1 cellular context compared by ENCODE assay signal in the genomic region with DNA sequence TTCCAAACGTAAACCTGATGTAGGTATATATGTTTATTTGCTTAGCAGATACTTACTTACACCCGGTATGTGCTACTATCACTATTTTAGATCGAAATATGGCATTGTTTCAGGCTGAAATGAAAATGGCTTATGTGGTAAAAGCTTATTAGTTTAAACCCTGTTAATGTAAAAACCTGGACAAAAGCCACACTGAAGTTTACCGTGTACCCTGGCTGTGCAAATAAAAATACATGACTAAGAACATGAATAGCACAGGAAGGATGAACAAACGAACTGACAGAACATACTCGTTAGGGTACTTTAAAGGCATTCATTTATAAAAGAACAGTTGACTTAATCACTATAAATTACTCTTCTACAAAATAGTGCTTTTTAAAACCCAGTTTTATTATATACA.
TF ChIP-seq lines count a peak whose summit lies in the region.

No MANE protein-coding gene starts in this region.

TF ChIP-seq in A549, 52 proteins besides CTCF, POLR2A, EP300 and RAD21 (continued from another document):
- TF ChIP-seq, protein P1, sequence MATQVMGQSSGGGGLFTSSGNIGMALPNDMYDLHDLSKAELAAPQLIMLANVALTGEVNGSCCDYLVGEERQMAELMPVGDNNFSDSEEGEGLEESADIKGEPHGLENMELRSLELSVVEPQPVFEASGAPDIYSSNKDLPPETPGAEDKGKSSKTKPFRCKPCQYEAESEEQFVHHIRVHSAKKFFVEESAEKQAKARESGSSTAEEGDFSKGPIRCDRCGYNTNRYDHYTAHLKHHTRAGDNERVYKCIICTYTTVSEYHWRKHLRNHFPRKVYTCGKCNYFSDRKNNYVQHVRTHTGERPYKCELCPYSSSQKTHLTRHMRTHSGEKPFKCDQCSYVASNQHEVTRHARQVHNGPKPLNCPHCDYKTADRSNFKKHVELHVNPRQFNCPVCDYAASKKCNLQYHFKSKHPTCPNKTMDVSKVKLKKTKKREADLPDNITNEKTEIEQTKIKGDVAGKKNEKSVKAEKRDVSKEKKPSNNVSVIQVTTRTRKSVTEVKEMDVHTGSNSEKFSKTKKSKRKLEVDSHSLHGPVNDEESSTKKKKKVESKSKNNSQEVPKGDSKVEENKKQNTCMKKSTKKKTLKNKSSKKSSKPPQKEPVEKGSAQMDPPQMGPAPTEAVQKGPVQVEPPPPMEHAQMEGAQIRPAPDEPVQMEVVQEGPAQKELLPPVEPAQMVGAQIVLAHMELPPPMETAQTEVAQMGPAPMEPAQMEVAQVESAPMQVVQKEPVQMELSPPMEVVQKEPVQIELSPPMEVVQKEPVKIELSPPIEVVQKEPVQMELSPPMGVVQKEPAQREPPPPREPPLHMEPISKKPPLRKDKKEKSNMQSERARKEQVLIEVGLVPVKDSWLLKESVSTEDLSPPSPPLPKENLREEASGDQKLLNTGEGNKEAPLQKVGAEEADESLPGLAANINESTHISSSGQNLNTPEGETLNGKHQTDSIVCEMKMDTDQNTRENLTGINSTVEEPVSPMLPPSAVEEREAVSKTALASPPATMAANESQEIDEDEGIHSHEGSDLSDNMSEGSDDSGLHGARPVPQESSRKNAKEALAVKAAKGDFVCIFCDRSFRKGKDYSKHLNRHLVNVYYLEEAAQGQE (IDR thresholded peaks at IDR 0.05) = no peak
- TF ChIP-seq, protein P2, sequence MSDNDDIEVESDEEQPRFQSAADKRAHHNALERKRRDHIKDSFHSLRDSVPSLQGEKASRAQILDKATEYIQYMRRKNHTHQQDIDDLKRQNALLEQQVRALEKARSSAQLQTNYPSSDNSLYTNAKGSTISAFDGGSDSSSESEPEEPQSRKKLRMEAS (IDR thresholded peaks at IDR 0.05) = no peak
- TF ChIP-seq ZFP36 (IDR thresholded peaks at IDR 0.05; ENCODE audit: borderline replicate concordance, partially characterized antibody) (no peak), KDM5A (IDR thresholded peaks at IDR 0.05) (no peak)
